21 cellular contexts compared by ENCODE assay signal in the genomic region with DNA sequence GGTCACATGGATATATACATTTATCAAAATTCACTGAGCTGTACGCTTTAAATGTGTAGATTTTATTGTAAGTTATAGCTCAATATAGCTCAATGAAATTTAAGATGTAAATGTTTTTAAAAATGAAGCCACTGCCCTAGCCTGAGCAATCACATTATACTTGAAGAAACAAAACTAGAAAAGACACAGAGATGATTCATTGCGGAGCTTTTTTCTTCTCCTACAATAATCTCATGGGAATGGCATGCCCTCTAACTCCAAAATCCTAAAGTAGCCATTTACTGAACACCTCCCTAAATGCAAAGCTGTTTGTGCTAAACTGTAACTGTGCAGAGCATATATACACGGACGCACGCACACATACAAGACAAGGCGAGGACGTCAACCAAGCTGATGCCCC.
DNase-seq lines count a peak whose midpoint lies in the region; ATAC-seq and TF ChIP-seq lines count a peak whose summit lies in the region.
"Had no signal": no experiment of that assay in that cellular context is flagged by ENCODE, and none has a peak within 500 bp of the region (broad histone marks: within the 10 kb centered on the region; RNA-seq: fewer than 3 reads in every experiment).

No MANE protein-coding gene starts in this region.

- no peak for TF ChIP-seq EP300 in esophagus muscularis mucosa (IDR thresholded peaks at IDR 0.05)

- no peak overlapping the region for H3K9ac ChIP-seq in adipocyte (ENCODE audit: low read length)

- ATAC-seq in GM19328 (IDR thresholded peaks at IDR 0.05; ENCODE audit: unreplicated experiment) = no peak
- ATAC-seq: T-helper 17 cell had no signal

- no peak overlapping the region for H3K27ac Mint-ChIP-seq in immature natural killer cell
- H3K27ac Mint-ChIP-seq: activated naive CD4-positive, alpha-beta T cell treated with anti-CD3 and anti-CD28 coated beads, Interleukin-2, amount 10 ng/mL, durations not matched to agents 7 days and 5 days; H9; T-helper 17 cell had no signal

- H3K9me3 Mint-ChIP-seq in immature natural killer cell = peaks cover 0 to 5% (median under 1%) of the 10 kb centered on the region in 6 donors

- no peaks in the 10 kb centered on the region for H3K9me3 ChIP-seq in adipocyte (ENCODE audit: control insufficient read depth, low read length)
- H3K9me3 ChIP-seq in esophagus muscularis mucosa = no peaks in the 10 kb centered on the region
- H3K9me3 ChIP-seq: BE2C had no signal

- H3K4me1 Mint-ChIP-seq in immature natural killer cell = peaks cover 8 to 28% of the 10 kb centered on the region in 2 donors
- H3K4me1 Mint-ChIP-seq: H9 had no signal

- DNase-seq in EH (ENCODE audit: low read depth) (peak; percentile 57), adipocyte (ENCODE audit: low read depth) (peak; percentile 44), esophagus muscularis mucosa (ENCODE audit: extremely low spot score) (no peak), iris pigment epithelial cell (ENCODE audit: low read depth) (peak; percentile 46), immature natural killer cell (no peak), islet precursor cell (no peak), HT-29 (ENCODE audit: low spot score) (no peak)
- DNase-seq: activated CD4-positive, alpha-beta T cell treated with anti-CD3 and anti-CD28 coated beads for 4 hours; activated naive CD4-positive, alpha-beta T cell treated with anti-CD3 and anti-CD28 coated beads, Interleukin-2, amount 10 ng/mL, durations not matched to agents 7 days and 5 days; activated T-cell treated with anti-CD3 and anti-CD28 coated beads, Interleukin-2, amount 50 U/mL, for 48 hours; anterior cingulate cortex; BE2C; H9; NCI-H1694; NCI-H2171; NCI-H524 treated with DMSO at 0.1 percent for 48 hours; small intestine; stimulated activated CD4-positive, alpha-beta T cell treated with anti-CD3 and anti-CD28 coated beads, Interleukin-2, amount 100 ng/mL, for 24 hours; T-helper 17 cell had no signal

- no peak overlapping the region for H3K4me3 ChIP-seq in adipocyte (ENCODE audit: low read length)
- peak overlapping the region in 3 of 4 donors; percentile 2 to 12 (median 6) for H3K4me3 ChIP-seq in esophagus muscularis mucosa

- no peaks in the 10 kb centered on the region for H3K27me3 ChIP-seq in adipocyte (replicated peaks; ENCODE audit: control insufficient read depth, insufficient read depth, low read length)
- no peaks in the 10 kb centered on the region for H3K27me3 ChIP-seq in esophagus muscularis mucosa
- H3K27me3 ChIP-seq: BE2C had no signal

- H3K4me3 Mint-ChIP-seq in immature natural killer cell = no peak overlapping the region
- H3K4me3 Mint-ChIP-seq: activated naive CD4-positive, alpha-beta T cell treated with anti-CD3 and anti-CD28 coated beads, Interleukin-2, amount 10 ng/mL, durations not matched to agents 7 days and 5 days; H9; T-helper 17 cell had no signal

- no peak for TF ChIP-seq CTCF in esophagus muscularis mucosa (IDR thresholded peaks at IDR 0.05)

- H3K4me1 ChIP-seq in adipocyte (ENCODE audit: control insufficient read depth, insufficient read depth, low read length) (peaks cover 26% of the 10 kb centered on the region), esophagus muscularis mucosa (peaks cover 10 to 64% (median 61%) of the 10 kb centered on the region in 4 donors)

- TF ChIP-seq POLR2A in esophagus muscularis mucosa (IDR thresholded peaks at IDR 0.05; ENCODE audit: low read depth) = no peak

- peaks cover 0 to 16% (median 15%) of the 10 kb centered on the region in 3 donors for H3K36me3 Mint-ChIP-seq in immature natural killer cell

- H3K27me3 Mint-ChIP-seq in immature natural killer cell (ENCODE audit: low read depth in 3 of 3) = no peaks in the 10 kb centered on the region
- H3K27me3 Mint-ChIP-seq: activated naive CD4-positive, alpha-beta T cell treated with anti-CD3 and anti-CD28 coated beads, Interleukin-2, amount 10 ng/mL, durations not matched to agents 7 days and 5 days; T-helper 17 cell had no signal

- peak overlapping the region; percentile 49 to 68 (median 60) for H3K27ac ChIP-seq in esophagus muscularis mucosa (replicated peaks in 1 of 4)
- H3K27ac ChIP-seq: epithelial cell of prostate had no signal

- intact Hi-C loops in esophagus muscularis mucosa (cut with DNase I) = no loop called here

- H3K36me3 ChIP-seq in adipocyte (ENCODE audit: control insufficient read depth, insufficient read depth, low read length, severe bottlenecking) (peaks cover 6% of the 10 kb centered on the region), esophagus muscularis mucosa (peaks cover 0 to 14% (median 4%) of the 10 kb centered on the region in 4 donors)
- H3K36me3 ChIP-seq: BE2C had no signal

- WGBS in esophagus muscularis mucosa = 70% methylated on average over 7 of the region's 7 CpGs

Comparison
In these comparisons a context has a peak if more than half of its experiments do, and no peak if none do; other contexts are left out.
1. DNase-seq: peak in EH (single experiment), adipocyte (single experiment) and iris pigment epithelial cell (single experiment); none in esophagus muscularis mucosa (single experiment), immature natural killer cell (0 of 3), islet precursor cell (single experiment) and HT-29 (single experiment).